ENCODE assay signal across 9 cellular contexts in genomic region chr16:51538707-51539604, GRCh38.
DNase-seq lines count a peak whose midpoint lies in the region; ATAC-seq and TF ChIP-seq lines count a peak whose summit lies in the region.
"Had no signal": no experiment of that assay in that cellular context is flagged by ENCODE, and none has a peak within 500 bp of the region (broad histone marks: within the 10 kb centered on the region; RNA-seq: fewer than 3 reads in every experiment).

No MANE protein-coding gene starts in this region.

- intact Hi-C loops in gastrocnemius medialis (cut with DNase I; ENCODE audit: low total_unique reads) = no loop called here
- intact Hi-C loops in OCI-LY7 (cut with micrococcal nuclease; ENCODE audit: unreplicated experiment) = no loop called here

- H3K36me3 ChIP-seq in ACC112 (ENCODE audit: insufficient read depth, low read length) (no peaks in the 10 kb centered on the region), gastrocnemius medialis (no peaks in the 10 kb centered on the region), OCI-LY7 (ENCODE audit: insufficient read depth, low read length) (no peaks in the 10 kb centered on the region)

- H3K4me1 ChIP-seq in ACC112 (ENCODE audit: control insufficient read depth, insufficient read depth, low read length, unreplicated experiment) = peaks cover 26% of the 10 kb centered on the region
- no peaks in the 10 kb centered on the region for H3K4me1 ChIP-seq in gastrocnemius medialis
- no peaks in the 10 kb centered on the region for H3K4me1 ChIP-seq in OCI-LY7 (ENCODE audit: insufficient read depth, low read length, poor library complexity, severe bottlenecking)

- BruUV-seq in OCI-LY7 (replicated peaks; lab: Mats Ljungman, UMichigan) = no TSS peak

- DNase-seq in HT-29 (ENCODE audit: low spot score) = peak; percentile 53
- DNase-seq in T1000 (lab: John Stamatoyannopoulos, UW) = peak; percentile 53
- DNase-seq in hepatic stellate cell (ENCODE audit: low spot score) = peak; percentile 48
- DNase-seq in SIG-M5 treated with dmso at 0.1 percent for 504 hours (lab: John Stamatoyannopoulos, UW; ENCODE audit: unreplicated experiment) = no peak
- DNase-seq in gastrocnemius medialis = no peak
- DNase-seq in OCI-LY7 (ENCODE audit: low spot score) = no peak
- DNase-seq: activated T-cell treated with anti-CD3 and anti-CD28 coated beads, Interleukin-2, amount 50 U/mL, for 72 hours had no signal

- peak overlapping the region; percentile 53; the same call in 1 of the 2 replicates for H3K4me3 ChIP-seq in ACC112 (ENCODE audit: low read depth, low read length)
- no peak overlapping the region for H3K4me3 ChIP-seq in gastrocnemius medialis
- no peak overlapping the region for H3K4me3 ChIP-seq in OCI-LY7 (ENCODE audit: low read depth, low read length, poor library complexity, severe bottlenecking)

- H3K27me3 ChIP-seq in ACC112 (ENCODE audit: insufficient read depth, low read length) (no peaks in the 10 kb centered on the region), gastrocnemius medialis (no peaks in the 10 kb centered on the region)

- H4K20me1 ChIP-seq in OCI-LY7 (ENCODE audit: insufficient read depth, low read length) = no peaks in the 10 kb centered on the region

- TF ChIP-seq POLR2A in GM18505 (IDR thresholded peaks at IDR 0.05; ENCODE audit: borderline replicate concordance, extremely low read depth, insufficient read depth, insufficient read length) (no peak), gastrocnemius medialis (IDR thresholded peaks at IDR 0.05) (no peak)

- H3K9me3 ChIP-seq in gastrocnemius medialis (no peaks in the 10 kb centered on the region), OCI-LY7 (ENCODE audit: low read length) (no peaks in the 10 kb centered on the region)

- CTCF ChIA-PET in OCI-LY7 (lab: Charles Lee; ENCODE audit: unreplicated experiment) = no interaction called here

- no peak for ATAC-seq in GM18505 (IDR thresholded peaks at IDR 0.05; ENCODE audit: unreplicated experiment)
- ATAC-seq in gastrocnemius medialis = no peak
- ATAC-seq: activated T-cell treated with anti-CD3 and anti-CD28 coated beads, Interleukin-2, amount 50 U/mL, for 72 hours had no signal

- POLR2A ChIA-PET in OCI-LY7 (lab: Charles Lee) = interaction anchor here (0.6 kb wide), 1 partner anchor 183 kb away, joined by 5 read pairs; no protein-coding TSS in a partner anchor

- H3K4me2 ChIP-seq in OCI-LY7 (ENCODE audit: low read length) = no peak overlapping the region

- TF ChIP-seq CTCF in gastrocnemius medialis (IDR thresholded peaks at IDR 0.05 in 4 of 5, conservative IDR thresholded peaks at IDR 0.05 in 1 of 5) (no peak), OCI-LY7 (conservative IDR thresholded peaks at IDR 0.05; ENCODE audit: low read length) (no peak)

- H3K27ac ChIP-seq in ACC112 (ENCODE audit: low read depth, low read length) = peak overlapping the region; percentile 91
- H3K27ac ChIP-seq in gastrocnemius medialis = no peak overlapping the region
- no peak overlapping the region for H3K27ac ChIP-seq in OCI-LY7 (ENCODE audit: low read depth, low read length, poor library complexity, severe bottlenecking)

- no peaks in the 10 kb centered on the region for H3K79me2 ChIP-seq in ACC112 (ENCODE audit: control insufficient read depth, insufficient read depth, low read length, unreplicated experiment)
- no peaks in the 10 kb centered on the region for H3K79me2 ChIP-seq in OCI-LY7 (ENCODE audit: insufficient read depth, low read depth, low read length)

- H2AFZ ChIP-seq in ACC112 (ENCODE audit: low read length, unreplicated experiment) = peak overlapping the region; percentile 76
- no peak overlapping the region for H2AFZ ChIP-seq in OCI-LY7 (ENCODE audit: low read length)

- in situ Hi-C loops in gastrocnemius medialis (cut with MboI; ENCODE audit: low sequenced_read_pairs in 4 of 4) = no loop called here

- H3K9me2 ChIP-seq in OCI-LY7 (ENCODE audit: insufficient read depth, low read length) = no peaks in the 10 kb centered on the region

Comparison
In these comparisons a context has a peak if more than half of its experiments do, and no peak if none do; other contexts are left out.
1. DNase-seq: peak in HT-29 (single experiment), T1000 (single experiment) and hepatic stellate cell (single experiment); none in SIG-M5 treated with dmso at 0.1 percent for 504 hours (single experiment), gastrocnemius medialis (0 of 2) and OCI-LY7 (single experiment).